20 cellular contexts compared by ENCODE assay signal in the genomic region with DNA sequence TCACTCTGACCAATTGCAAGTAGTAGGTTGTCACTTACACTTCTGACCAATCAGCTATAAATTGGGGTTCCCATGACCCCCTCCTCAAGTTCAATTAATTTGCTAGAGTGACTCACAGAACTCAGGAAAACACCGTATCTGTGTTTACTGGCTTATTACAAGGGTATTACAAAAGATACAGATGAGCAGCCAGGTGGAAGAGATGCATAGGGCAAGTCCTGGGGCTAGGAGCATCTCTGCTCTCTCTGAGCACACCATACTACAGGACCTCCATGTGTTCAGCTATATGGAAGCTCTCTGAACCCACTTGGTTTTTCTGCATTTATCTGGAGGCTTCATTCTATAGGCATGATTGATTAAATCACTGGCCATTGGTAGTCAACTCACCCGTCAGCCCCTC. TPM values are rescaled to one million over a fixed set of nuclear protein-coding genes. Genes with fewer than 3 reads are reported as not detected.
DNase-seq lines count a peak whose midpoint lies in the region; ATAC-seq, FAIRE-seq and TF ChIP-seq lines count a peak whose summit lies in the region.
"Had no signal": no experiment of that assay in that cellular context is flagged by ENCODE, and none has a peak within 500 bp of the region (broad histone marks: within the 10 kb centered on the region; RNA-seq: fewer than 3 reads in every experiment).

No MANE protein-coding gene starts in this region.

- FAIRE-seq in GM12891 (lab: Jason Lieb, UNC): peak; percentile 59
- FAIRE-seq: A204.1, D721Med, GM12892, GM19239 had no signal

- no peaks in the 10 kb centered on the region for H3K9me3 Mint-ChIP-seq in activated B cell treated with CpG ODN at 0.5 μM for 24 hours
- H3K9me3 Mint-ChIP-seq in stimulated activated memory B cell treated with anti-CD40 and anti-IgM and Interleukin-4, amounts not matched to agents 10 μg/mL and 1 μg/mL and 100 μg/mL, for 72 hours: no peaks in the 10 kb centered on the region
- H3K9me3 Mint-ChIP-seq: CD8-positive, alpha-beta T cell; H9 had no signal

- no peaks in the 10 kb centered on the region for H3K36me3 Mint-ChIP-seq in activated B cell treated with CpG ODN at 0.5 μM for 24 hours (ENCODE audit: low read depth)
- H3K36me3 Mint-ChIP-seq in stimulated activated memory B cell treated with anti-CD40 and anti-IgM and Interleukin-4, amounts not matched to agents 10 μg/mL and 1 μg/mL and 100 μg/mL, for 72 hours: no peaks in the 10 kb centered on the region
- H3K36me3 Mint-ChIP-seq: CD4-positive, CD25-positive, alpha-beta regulatory T cell; CD8-positive, alpha-beta T cell had no signal

- ATAC-seq in activated B cell treated with CpG ODN at 0.5 μM for 24 hours (ENCODE audit: low read depth) (peak; percentile 74), HG02623 (IDR thresholded peaks at IDR 0.05; ENCODE audit: unreplicated experiment) (no peak)
- peak; percentile 47 for ATAC-seq in stimulated activated memory B cell treated with anti-CD40 and anti-IgM and Interleukin-4, amounts not matched to agents 10 μg/mL and 1 μg/mL and 100 μg/mL, for 72 hours
- ATAC-seq: CD8-positive, alpha-beta T cell; GM23338; HCT116 had no signal

- H3K4me1 Mint-ChIP-seq in activated B cell treated with CpG ODN at 0.5 μM for 24 hours: peaks cover 40% of the 10 kb centered on the region
- H3K4me1 Mint-ChIP-seq in stimulated activated memory B cell treated with anti-CD40 and anti-IgM and Interleukin-4, amounts not matched to agents 10 μg/mL and 1 μg/mL and 100 μg/mL, for 72 hours: peaks cover 39% of the 10 kb centered on the region

- TF ChIP-seq CTCF in activated B cell treated with CpG ODN at 0.5 μM for 24 hours (IDR thresholded peaks at IDR 0.05): no peak

- H3K4me3 Mint-ChIP-seq in activated B cell treated with CpG ODN at 0.5 μM for 24 hours: no peak overlapping the region
- H3K4me3 Mint-ChIP-seq in stimulated activated memory B cell treated with anti-CD40 and anti-IgM and Interleukin-4, amounts not matched to agents 10 μg/mL and 1 μg/mL and 100 μg/mL, for 72 hours: no peak overlapping the region
- H3K4me3 Mint-ChIP-seq: B cell; CD4-positive, CD25-positive, alpha-beta regulatory T cell; CD8-positive, alpha-beta T cell; GM23338; H9 had no signal

- no peak for DNase-seq in GM12891 (ENCODE audit: insufficient read length, low spot score)
- DNase-seq in activated B cell treated with CpG ODN at 0.5 μM for 24 hours: no peak
- DNase-seq in mucosa of gallbladder (ENCODE audit: low spot score): no peak
- no peak for DNase-seq in stimulated activated CD4-positive, alpha-beta T cell treated with anti-CD3 and anti-CD28 coated beads, Interleukin-4, amount 100 ng/mL, for 4 hours
- DNase-seq: Caco-2; CD4-positive, CD25-positive, alpha-beta regulatory T cell; CD8-positive, alpha-beta T cell; DMS 273 treated with DMSO at 0.1 percent for 48 hours; DMS79; GDM1; H9 had no signal

- no peak for TF ChIP-seq POLR2A in GM12891 (IDR thresholded peaks at IDR 0.05; ENCODE audit: low read depth, low read length)

- no peaks in the 10 kb centered on the region for H3K27me3 Mint-ChIP-seq in activated B cell treated with CpG ODN at 0.5 μM for 24 hours
- H3K27me3 Mint-ChIP-seq in stimulated activated memory B cell treated with anti-CD40 and anti-IgM and Interleukin-4, amounts not matched to agents 10 μg/mL and 1 μg/mL and 100 μg/mL, for 72 hours: no peaks in the 10 kb centered on the region
- H3K27me3 Mint-ChIP-seq: B cell had no signal

- H3K27ac Mint-ChIP-seq in activated B cell treated with CpG ODN at 0.5 μM for 24 hours: no peak overlapping the region
- H3K27ac Mint-ChIP-seq in stimulated activated memory B cell treated with anti-CD40 and anti-IgM and Interleukin-4, amounts not matched to agents 10 μg/mL and 1 μg/mL and 100 μg/mL, for 72 hours: no peak overlapping the region
- H3K27ac Mint-ChIP-seq: B cell; CD4-positive, CD25-positive, alpha-beta regulatory T cell; CD8-positive, alpha-beta T cell; GM23338; H9 had no signal

- POLR2A ChIA-PET in activated B cell treated with CpG ODN at 0.5 μM for 24 hours (lab: Charles Lee): interaction anchor here (1.6 to 3.4 kb wide), 2 partner anchors 9 to 11 kb away, joined by 8 to 33 read pairs; a partner anchor contains a TSS

- CTCF ChIA-PET in activated B cell treated with CpG ODN at 0.5 μM for 24 hours (lab: Charles Lee): interaction anchor here (2.9 kb wide), 1 partner anchor 9 kb away, joined by 21 read pairs; no protein-coding TSS in a partner anchor

- intact Hi-C loops in activated B cell treated with CpG ODN at 0.5 μM for 24 hours (cut with micrococcal nuclease): no loop called here

TF ChIP-seq in GM12891, 5 proteins besides CTCF, POLR2A, EP300 and RAD21:
- TF ChIP-seq POLR2AphosphoS5 (IDR thresholded peaks at IDR 0.05; ENCODE audit: low read depth, low read length) (no peak), PAX5 (IDR thresholded peaks at IDR 0.05; ENCODE audit: insufficient read depth, low read length, severe bottlenecking) (no peak), POU2F2 (IDR thresholded peaks at IDR 0.05; ENCODE audit: low read depth, low read length) (no peak), TAF1 (IDR thresholded peaks at IDR 0.05; ENCODE audit: low read depth, low read length) (no peak), SPI1 (IDR thresholded peaks at IDR 0.05; ENCODE audit: low read depth, low read length) (no peak)

RNA-seq across cellular contexts. Expression of a gene that starts 11.3 kb away (rescaled TPM):
- 8.5 TPM for polyA plus RNA-seq in GM12891 (2012; ENCODE audit: low read depth, missing spikeins)
- total RNA-seq in activated B cell treated with CpG ODN at 0.5 μM for 24 hours: 66.6 and 66.7 TPM in 2 replicates
- total RNA-seq in mucosa of gallbladder: 7.3 TPM
